In the genomic region with DNA sequence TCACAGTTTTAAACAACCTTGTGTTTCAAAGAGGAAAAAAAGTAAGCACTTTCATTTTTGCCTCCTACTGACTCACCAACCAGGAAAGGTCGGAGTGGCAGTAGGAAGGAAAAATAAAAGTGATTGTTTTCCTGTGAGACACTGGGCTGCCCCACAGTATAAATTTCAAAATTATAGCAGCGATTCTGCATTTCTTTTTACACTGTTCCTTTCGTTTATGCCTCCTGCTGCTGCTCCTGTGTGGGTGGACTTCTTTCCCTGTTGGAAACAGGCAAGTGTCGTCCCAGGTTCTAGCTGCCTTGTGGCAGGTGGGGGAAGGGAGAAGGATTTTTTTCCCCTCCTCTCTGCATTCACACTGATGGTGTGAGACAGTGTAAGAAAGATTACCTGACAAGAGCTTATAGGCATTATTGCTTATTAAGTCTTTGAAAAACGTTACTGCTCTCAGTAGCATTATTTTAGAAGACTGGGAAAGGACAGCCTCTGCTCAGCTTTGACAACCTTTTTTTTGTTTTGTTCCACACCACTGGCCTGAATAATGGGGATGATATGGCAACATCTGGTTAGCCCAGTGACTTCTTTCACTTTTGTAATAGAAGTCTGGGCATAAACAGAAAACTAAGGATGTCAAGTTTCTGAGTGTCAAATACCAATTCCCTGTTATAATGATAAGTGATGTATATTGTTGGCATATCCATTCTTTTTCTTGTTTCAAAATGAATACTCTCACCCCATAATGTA, we compare ENCODE assay signal across 8 cellular contexts.
DNase-seq lines count a peak whose midpoint lies in the region; ATAC-seq and TF ChIP-seq lines count a peak whose summit lies in the region.

No MANE protein-coding gene starts in this region.

- H3K4me3 ChIP-seq in Panc1 (ENCODE audit: low read depth in 2 of 2, low read length in 2 of 2): peak overlapping the region; percentile 13 to 47

- H3K4me1 Mint-ChIP-seq in activated CD4-positive, alpha-beta T cell treated with anti-CD3 and anti-CD28 coated beads for 36 hours: peaks cover 37% of the 10 kb centered on the region
- H3K4me1 Mint-ChIP-seq in stimulated activated naive B cell treated with anti-CD40 and anti-IgM and Interleukin-4, amounts not matched to agents 10 μg/mL and 1 μg/mL and 100 μg/mL, for 72 hours: peaks cover 9 to 23% of the 10 kb centered on the region in 2 donors

- H3K27me3 Mint-ChIP-seq in activated CD4-positive, alpha-beta T cell treated with anti-CD3 and anti-CD28 coated beads for 36 hours: no peaks in the 10 kb centered on the region
- H3K27me3 Mint-ChIP-seq in stimulated activated naive B cell treated with anti-CD40 and anti-IgM and Interleukin-4, amounts not matched to agents 10 μg/mL and 1 μg/mL and 100 μg/mL, for 72 hours: no peaks in the 10 kb centered on the region

- ATAC-seq in activated CD4-positive, alpha-beta T cell treated with anti-CD3 and anti-CD28 coated beads for 36 hours: peak; percentile 46
- ATAC-seq in Panc1: no peak
- ATAC-seq in stimulated activated naive B cell treated with anti-CD40 and anti-IgM and Interleukin-4, amounts not matched to agents 10 μg/mL and 1 μg/mL and 100 μg/mL, for 72 hours (replicated peaks): peak in 1 of 2 donors; percentile 38

- TF ChIP-seq CTCF in Panc1 (IDR thresholded peaks at IDR 0.05) (no peak), GM10248 (IDR thresholded peaks at IDR 0.05; ENCODE audit: control extremely low read depth, extremely low read depth, low read depth, missing control alignments) (no peak)

- peaks cover 12% of the 10 kb centered on the region for H3K36me3 Mint-ChIP-seq in activated CD4-positive, alpha-beta T cell treated with anti-CD3 and anti-CD28 coated beads for 36 hours (ENCODE audit: low read depth)
- H3K36me3 Mint-ChIP-seq in stimulated activated naive B cell treated with anti-CD40 and anti-IgM and Interleukin-4, amounts not matched to agents 10 μg/mL and 1 μg/mL and 100 μg/mL, for 72 hours: peaks cover 4 to 6% of the 10 kb centered on the region in 2 donors

- no TSS peak for BruUV-seq in Panc1 (replicated peaks; lab: Mats Ljungman, UMichigan)

- H3K4me1 ChIP-seq in Panc1 (ENCODE audit: control insufficient read depth, insufficient read depth, low read length): peaks cover 9% of the 10 kb centered on the region

- peak overlapping the region; percentile 33 for H3K27ac Mint-ChIP-seq in activated CD4-positive, alpha-beta T cell treated with anti-CD3 and anti-CD28 coated beads for 36 hours
- H3K27ac Mint-ChIP-seq in stimulated activated naive B cell treated with anti-CD40 and anti-IgM and Interleukin-4, amounts not matched to agents 10 μg/mL and 1 μg/mL and 100 μg/mL, for 72 hours: no peak overlapping the region

- H3K27ac ChIP-seq in Panc1 (ENCODE audit: low read length): peak overlapping the region; percentile 67

- intact Hi-C loops in activated CD4-positive, alpha-beta T cell treated with anti-CD3 and anti-CD28 coated beads for 36 hours (cut with DNase I, micrococcal nuclease): no loop called here
- intact Hi-C loops in Panc1 (cut with micrococcal nuclease; ENCODE audit: unreplicated experiment): no loop called here

- no peaks in the 10 kb centered on the region for H3K27me3 ChIP-seq in Panc1 (ENCODE audit: control insufficient read depth, insufficient read depth, low read length)

- POLR2A ChIA-PET in activated CD4-positive, alpha-beta T cell treated with anti-CD3 and anti-CD28 coated beads for 36 hours (lab: Charles Lee): interaction anchor here (0.7 kb wide), 1 partner anchor 32 kb away, joined by 3 read pairs; no protein-coding TSS in a partner anchor
- POLR2A ChIA-PET in Panc1 (lab: Charles Lee): no interaction called here
- POLR2A ChIA-PET in GM10248 (lab: Yijun Ruan, JAX): no interaction called here

- peak overlapping the region; percentile 28 for H3K4me3 Mint-ChIP-seq in activated CD4-positive, alpha-beta T cell treated with anti-CD3 and anti-CD28 coated beads for 36 hours
- peak overlapping the region; percentile 42 to 63 for H3K4me3 Mint-ChIP-seq in stimulated activated naive B cell treated with anti-CD40 and anti-IgM and Interleukin-4, amounts not matched to agents 10 μg/mL and 1 μg/mL and 100 μg/mL, for 72 hours

- CTCF ChIA-PET in activated CD4-positive, alpha-beta T cell treated with anti-CD3 and anti-CD28 coated beads for 36 hours (lab: Charles Lee): interaction anchor here (1.4 kb wide), 1 partner anchor 11 kb away, joined by 3 read pairs; no protein-coding TSS in a partner anchor
- CTCF ChIA-PET in Panc1 (lab: Charles Lee) (no interaction called here), GM10248 (lab: Yijun Ruan, JAX) (interaction anchor here (1.3 kb wide), 1 partner anchor 15 kb away, joined by 3 read pairs; no protein-coding TSS in a partner anchor)

- no peaks in the 10 kb centered on the region for H3K9me3 ChIP-seq in Panc1 (ENCODE audit: control insufficient read depth, insufficient read depth, low read depth, low read length)

- peaks cover 4% of the 10 kb centered on the region for H3K9me3 Mint-ChIP-seq in activated CD4-positive, alpha-beta T cell treated with anti-CD3 and anti-CD28 coated beads for 36 hours (ENCODE audit: low read depth)
- H3K9me3 Mint-ChIP-seq in stimulated activated naive B cell treated with anti-CD40 and anti-IgM and Interleukin-4, amounts not matched to agents 10 μg/mL and 1 μg/mL and 100 μg/mL, for 72 hours: no peaks in the 10 kb centered on the region

- H3K36me3 ChIP-seq in Panc1 (ENCODE audit: control insufficient read depth, insufficient read depth, low read length): no peaks in the 10 kb centered on the region; the same call in 1 of the 2 replicates

- no peak for DNase-seq in activated CD4-positive, alpha-beta T cell treated with anti-CD3 and anti-CD28 coated beads for 36 hours
- no peak for DNase-seq in activated CD4-positive, alpha-beta T cell treated with anti-CD3 and anti-CD28 coated beads, Interleukin-2, amount 50 U/mL, for 4 hours
- no peak for DNase-seq in Panc1 (ENCODE audit: low read depth, low spot score)
- DNase-seq in glomerular visceral epithelial cell (ENCODE audit: extremely low spot score): peak; percentile 42
- DNase-seq in stimulated activated naive B cell treated with anti-CD40 and anti-IgM and Interleukin-4, amounts not matched to agents 10 μg/mL and 1 μg/mL and 100 μg/mL, for 72 hours: no peak
- DNase-seq in effector CD8-positive, alpha-beta T cell (lab: John Stamatoyannopoulos, UW): no peak
- no peak for DNase-seq in GM10248 (ENCODE audit: extremely low spot score)
- no peak for DNase-seq in RPMI8226

- in situ Hi-C loops in Panc1 (cut with HindIII; ENCODE audit: low pct_unique_long_range_greater_than_20kb, low sequenced_read_pairs): no loop called here
